2 cellular contexts compared by ENCODE assay signal in the genomic region with DNA sequence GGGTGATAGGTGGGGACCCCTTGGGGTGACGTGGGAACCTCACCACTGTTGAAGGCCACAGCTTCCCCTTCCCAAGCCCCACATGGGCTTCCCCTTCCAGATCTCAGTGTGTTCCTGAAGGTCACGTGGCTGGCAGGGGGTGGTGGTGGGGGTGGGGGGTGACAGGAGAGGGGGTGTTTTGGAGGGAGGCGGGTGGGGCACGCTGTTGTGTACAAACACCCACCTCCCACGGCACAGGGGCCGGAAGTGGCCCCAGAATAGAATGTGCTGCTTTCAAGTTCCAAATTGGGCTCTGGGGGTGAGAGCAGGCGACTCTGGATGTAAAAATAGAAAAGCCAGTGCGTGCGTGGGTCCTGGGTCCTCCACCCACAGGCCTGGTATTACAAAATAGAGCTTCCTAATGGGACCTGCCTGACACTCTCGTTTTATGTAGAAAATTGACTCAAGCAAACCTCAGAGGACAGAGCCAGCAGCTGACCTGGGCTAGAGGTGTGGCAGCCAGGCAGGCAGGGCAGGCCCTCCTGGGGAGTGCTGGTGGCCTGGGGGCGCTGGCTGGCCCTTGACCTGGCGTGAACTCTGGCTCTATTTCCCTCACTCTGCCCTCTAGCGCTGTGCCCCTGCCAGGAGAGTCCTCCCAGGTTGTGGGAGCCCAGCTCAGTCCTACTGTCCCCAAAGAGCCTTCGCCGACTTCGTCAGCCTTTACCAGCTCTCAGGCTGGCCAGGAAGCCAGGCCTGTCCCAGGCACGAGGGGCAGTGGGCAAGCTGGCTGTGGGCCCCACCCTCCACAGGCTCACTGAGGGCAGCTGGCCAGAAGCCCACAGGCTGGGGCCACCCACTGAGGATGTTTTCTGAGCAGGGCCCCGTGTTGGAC.
TF ChIP-seq lines count a peak whose summit lies in the region.

No MANE protein-coding gene starts in this region.

TF ChIP-seq in SK-N-SH, 30 proteins besides CTCF, POLR2A, EP300 and RAD21 (continued from another document):
- TF ChIP-seq, protein P1, sequence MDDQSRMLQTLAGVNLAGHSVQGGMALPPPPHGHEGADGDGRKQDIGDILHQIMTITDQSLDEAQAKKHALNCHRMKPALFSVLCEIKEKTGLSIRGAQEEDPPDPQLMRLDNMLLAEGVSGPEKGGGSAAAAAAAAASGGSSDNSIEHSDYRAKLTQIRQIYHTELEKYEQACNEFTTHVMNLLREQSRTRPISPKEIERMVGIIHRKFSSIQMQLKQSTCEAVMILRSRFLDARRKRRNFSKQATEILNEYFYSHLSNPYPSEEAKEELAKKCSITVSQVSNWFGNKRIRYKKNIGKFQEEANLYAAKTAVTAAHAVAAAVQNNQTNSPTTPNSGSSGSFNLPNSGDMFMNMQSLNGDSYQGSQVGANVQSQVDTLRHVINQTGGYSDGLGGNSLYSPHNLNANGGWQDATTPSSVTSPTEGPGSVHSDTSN (IDR thresholded peaks at IDR 0.05) = no peak
- TF ChIP-seq FOXM1 (IDR thresholded peaks at IDR 0.05; ENCODE audit: low read depth) (no peak), GABPA (IDR thresholded peaks at IDR 0.05; ENCODE audit: low read depth) (no peak), TEAD4 (IDR thresholded peaks at IDR 0.05; ENCODE audit: borderline replicate concordance, insufficient read depth) (no peak)
- TF ChIP-seq, protein P2, sequence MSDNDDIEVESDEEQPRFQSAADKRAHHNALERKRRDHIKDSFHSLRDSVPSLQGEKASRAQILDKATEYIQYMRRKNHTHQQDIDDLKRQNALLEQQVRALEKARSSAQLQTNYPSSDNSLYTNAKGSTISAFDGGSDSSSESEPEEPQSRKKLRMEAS (IDR thresholded peaks at IDR 0.05; ENCODE audit: low read depth) = no peak

TF ChIP-seq in SK-N-SH treated with all-trans-retinoic acid at 6 μM for 48 hours, 23 proteins besides CTCF, POLR2A, EP300 and RAD21 (continued from another document):
- TF ChIP-seq, protein P3, sequence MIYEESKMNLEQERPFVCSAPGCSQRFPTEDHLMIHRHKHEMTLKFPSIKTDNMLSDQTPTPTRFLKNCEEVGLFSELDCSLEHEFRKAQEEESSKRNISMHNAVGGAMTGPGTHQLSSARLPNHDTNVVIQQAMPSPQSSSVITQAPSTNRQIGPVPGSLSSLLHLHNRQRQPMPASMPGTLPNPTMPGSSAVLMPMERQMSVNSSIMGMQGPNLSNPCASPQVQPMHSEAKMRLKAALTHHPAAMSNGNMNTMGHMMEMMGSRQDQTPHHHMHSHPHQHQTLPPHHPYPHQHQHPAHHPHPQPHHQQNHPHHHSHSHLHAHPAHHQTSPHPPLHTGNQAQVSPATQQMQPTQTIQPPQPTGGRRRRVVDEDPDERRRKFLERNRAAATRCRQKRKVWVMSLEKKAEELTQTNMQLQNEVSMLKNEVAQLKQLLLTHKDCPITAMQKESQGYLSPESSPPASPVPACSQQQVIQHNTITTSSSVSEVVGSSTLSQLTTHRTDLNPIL (CRISPR knock-in tag; IDR thresholded peaks at IDR 0.05; ENCODE audit: low read depth) = no peak
- TF ChIP-seq OSR1 (CRISPR knock-in tag; IDR thresholded peaks at IDR 0.05) (no peak), ISL1 (CRISPR knock-in tag; IDR thresholded peaks at IDR 0.05) (no peak), TCF4 (CRISPR knock-in tag; IDR thresholded peaks at IDR 0.05; ENCODE audit: borderline replicate concordance) (no peak), ZFP30 (CRISPR knock-in tag; IDR thresholded peaks at IDR 0.05) (no peak), ZNF70 (CRISPR knock-in tag; IDR thresholded peaks at IDR 0.05) (no peak), ZFP3 (CRISPR knock-in tag; IDR thresholded peaks at IDR 0.05) (no peak)
- TF ChIP-seq, protein P4, sequence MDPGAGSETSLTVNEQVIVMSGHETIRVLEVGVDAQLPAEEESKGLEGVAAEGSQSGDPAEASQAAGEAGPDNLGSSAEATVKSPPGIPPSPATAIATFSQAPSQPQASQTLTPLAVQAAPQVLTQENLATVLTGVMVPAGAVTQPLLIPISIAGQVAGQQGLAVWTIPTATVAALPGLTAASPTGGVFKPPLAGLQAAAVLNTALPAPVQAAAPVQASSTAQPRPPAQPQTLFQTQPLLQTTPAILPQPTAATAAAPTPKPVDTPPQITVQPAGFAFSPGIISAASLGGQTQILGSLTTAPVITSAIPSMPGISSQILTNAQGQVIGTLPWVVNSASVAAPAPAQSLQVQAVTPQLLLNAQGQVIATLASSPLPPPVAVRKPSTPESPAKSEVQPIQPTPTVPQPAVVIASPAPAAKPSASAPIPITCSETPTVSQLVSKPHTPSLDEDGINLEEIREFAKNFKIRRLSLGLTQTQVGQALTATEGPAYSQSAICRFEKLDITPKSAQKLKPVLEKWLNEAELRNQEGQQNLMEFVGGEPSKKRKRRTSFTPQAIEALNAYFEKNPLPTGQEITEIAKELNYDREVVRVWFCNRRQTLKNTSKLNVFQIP (CRISPR knock-in tag; IDR thresholded peaks at IDR 0.05; ENCODE audit: borderline replicate concordance, low read depth) = no peak
- TF ChIP-seq, protein P5, sequence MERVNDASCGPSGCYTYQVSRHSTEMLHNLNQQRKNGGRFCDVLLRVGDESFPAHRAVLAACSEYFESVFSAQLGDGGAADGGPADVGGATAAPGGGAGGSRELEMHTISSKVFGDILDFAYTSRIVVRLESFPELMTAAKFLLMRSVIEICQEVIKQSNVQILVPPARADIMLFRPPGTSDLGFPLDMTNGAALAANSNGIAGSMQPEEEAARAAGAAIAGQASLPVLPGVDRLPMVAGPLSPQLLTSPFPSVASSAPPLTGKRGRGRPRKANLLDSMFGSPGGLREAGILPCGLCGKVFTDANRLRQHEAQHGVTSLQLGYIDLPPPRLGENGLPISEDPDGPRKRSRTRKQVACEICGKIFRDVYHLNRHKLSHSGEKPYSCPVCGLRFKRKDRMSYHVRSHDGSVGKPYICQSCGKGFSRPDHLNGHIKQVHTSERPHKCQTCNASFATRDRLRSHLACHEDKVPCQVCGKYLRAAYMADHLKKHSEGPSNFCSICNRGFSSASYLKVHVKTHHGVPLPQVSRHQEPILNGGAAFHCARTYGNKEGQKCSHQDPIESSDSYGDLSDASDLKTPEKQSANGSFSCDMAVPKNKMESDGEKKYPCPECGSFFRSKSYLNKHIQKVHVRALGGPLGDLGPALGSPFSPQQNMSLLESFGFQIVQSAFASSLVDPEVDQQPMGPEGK (CRISPR knock-in tag; IDR thresholded peaks at IDR 0.05; ENCODE audit: borderline replicate concordance) = no peak
